In genomic region chr14:106257569-106257994, GRCh38 we compare ENCODE assay signal across 8 cellular contexts.
DNase-seq lines count a peak whose midpoint lies in the region; ATAC-seq and TF ChIP-seq lines count a peak whose summit lies in the region.
"Not testable (repeated sequence)": the region's sequence is repeated elsewhere in the genome, so short reads cannot be mapped to it uniquely, and the experiment has no call there.

No MANE protein-coding gene starts in this region.

- POLR2A ChIA-PET in CD8-positive, alpha-beta memory T cell (lab: Charles Lee) = not testable (repeated sequence)

- H3K4me3 ChIP-seq in CD8-positive, alpha-beta memory T cell (ENCODE audit: low read length); endodermal cell (ENCODE audit: low read length): not testable (repeated sequence)

- not testable (repeated sequence) for H3K36me3 Mint-ChIP-seq in CD8-positive, alpha-beta memory T cell; activated T-cell treated with anti-CD3 and anti-CD28 coated beads, Interleukin-2, amount 50 U/mL, for 72 hours (ENCODE audit: insufficient read depth in 2 of 2); endodermal cell (ENCODE audit: low read depth); nephron progenitor cell (ENCODE audit: low read depth)

- not testable (repeated sequence) for H3K9me3 Mint-ChIP-seq in CD8-positive, alpha-beta memory T cell; activated T-cell treated with anti-CD3 and anti-CD28 coated beads, Interleukin-2, amount 50 U/mL, for 72 hours
- H3K9me3 Mint-ChIP-seq in endodermal cell (peaks cover 83% of the 10 kb centered on the region), nephron progenitor cell (peaks cover 82% of the 10 kb centered on the region)

- not testable (repeated sequence) for H3K27ac ChIP-seq in CD8-positive, alpha-beta memory T cell (ENCODE audit: low read depth, low read length); endodermal cell (ENCODE audit: low read depth, low read length)

- WGBS in endodermal cell (ENCODE audit: insufficient coverage in 1 of 2, insufficient read length in 1 of 2), 2 experiments = 53 to 83% methylated on average over 2 to 13 of the region's 16 CpGs

- not testable (repeated sequence) for H3K9ac ChIP-seq in endodermal cell (ENCODE audit: extremely low read depth, low read length, poor library complexity, severe bottlenecking)

- H3K36me3 ChIP-seq in CD8-positive, alpha-beta memory T cell (ENCODE audit: insufficient read depth, low read length); endodermal cell (ENCODE audit: control insufficient read depth, insufficient read depth, low read length): not testable (repeated sequence)

- peak; percentile 29 for TF ChIP-seq CTCF in endodermal cell (conservative IDR thresholded peaks at IDR 0.05)
- not testable (repeated sequence) for TF ChIP-seq CTCF in nephron progenitor cell (IDR thresholded peaks at IDR 0.05)

- CTCF ChIA-PET in CD8-positive, alpha-beta memory T cell (lab: Charles Lee) = interaction anchor here (0.8 to 2.1 kb wide), 7 partner anchors 10 to 116 kb away, joined by 3 to 7 read pairs (median 5); no protein-coding TSS in a partner anchor

- H3K27me3 Mint-ChIP-seq in CD8-positive, alpha-beta memory T cell = peaks cover 16 to 72% of the 10 kb centered on the region in 2 donors
- peaks cover 17% of the 10 kb centered on the region for H3K27me3 Mint-ChIP-seq in activated T-cell treated with anti-CD3 and anti-CD28 coated beads, Interleukin-2, amount 50 U/mL, for 72 hours (ENCODE audit: low read depth)
- H3K27me3 Mint-ChIP-seq in endodermal cell (ENCODE audit: insufficient read depth); nephron progenitor cell (ENCODE audit: low read depth, poor library complexity): not testable (repeated sequence)

- DNase-seq in CD8-positive, alpha-beta memory T cell = peak; percentile 44 to 76 (median 68)
- DNase-seq in HT1080 (ENCODE audit: low read depth) (peak; percentile 58), NCI-H748 treated with DMSO at 0.1 percent for 48 hours (lab: John Stamatoyannopoulos, UW) (peak; percentile 55), UCSD-AML1 (lab: John Stamatoyannopoulos, UW; ENCODE audit: unreplicated experiment) (peak; percentile 71), endodermal cell (peak; percentile 76), nephron progenitor cell (peak; percentile 5)
- DNase-seq in activated T-cell treated with anti-CD3 and anti-CD28 coated beads, Interleukin-2, amount 50 U/mL, for 72 hours = peak; percentile 83 to 86
- DNase-seq in stimulated activated CD8-positive, alpha-beta memory T cell treated with anti-CD3 and anti-CD28 coated beads, Interleukin-2, amount 100 ng/mL, for 1 hour (ENCODE audit: low read depth in 2 of 2) = peak; percentile 55 to 56

- not testable (repeated sequence) for H3K4me1 Mint-ChIP-seq in CD8-positive, alpha-beta memory T cell; activated T-cell treated with anti-CD3 and anti-CD28 coated beads, Interleukin-2, amount 50 U/mL, for 72 hours (ENCODE audit: low read depth); endodermal cell; nephron progenitor cell

- H3K9me3 ChIP-seq in CD8-positive, alpha-beta memory T cell (ENCODE audit: low read length) = not testable (repeated sequence)
- peaks cover 66% of the 10 kb centered on the region for H3K9me3 ChIP-seq in endodermal cell (ENCODE audit: control insufficient read depth, low read length)

- not testable (repeated sequence) for H3K4me1 ChIP-seq in CD8-positive, alpha-beta memory T cell (ENCODE audit: insufficient read depth, low read length); endodermal cell (ENCODE audit: control insufficient read depth, insufficient read depth, low read length)

- H3K27me3 ChIP-seq in CD8-positive, alpha-beta memory T cell (ENCODE audit: insufficient read depth, low read length, poor library complexity, severe bottlenecking); endodermal cell (ENCODE audit: control insufficient read depth, insufficient read depth, low read length, poor library complexity, severe bottlenecking): not testable (repeated sequence)

- peak in 1 of 2 donors; percentile 37 for ATAC-seq in activated T-cell treated with anti-CD3 and anti-CD28 coated beads, Interleukin-2, amount 50 U/mL, for 72 hours (replicated peaks in 1 of 2)

- not testable (repeated sequence) for H3K4me3 Mint-ChIP-seq in CD8-positive, alpha-beta memory T cell; activated T-cell treated with anti-CD3 and anti-CD28 coated beads, Interleukin-2, amount 50 U/mL, for 72 hours; endodermal cell; nephron progenitor cell

- H3K27ac Mint-ChIP-seq in CD8-positive, alpha-beta memory T cell; activated T-cell treated with anti-CD3 and anti-CD28 coated beads, Interleukin-2, amount 50 U/mL, for 72 hours; endodermal cell; nephron progenitor cell: not testable (repeated sequence)

Comparison
In these comparisons a context has a peak if more than half of its experiments do, and no peak if none do; other contexts are left out.
1. DNase-seq: peak in every context shown above with its lines; median percentile 84 in activated T-cell treated with anti-CD3 and anti-CD28 coated beads, Interleukin-2, amount 50 U/mL, for 72 hours; 76 in endodermal cell; 71 in UCSD-AML1; 68 in CD8-positive, alpha-beta memory T cell; 58 in HT1080; 56 in stimulated activated CD8-positive, alpha-beta memory T cell treated with anti-CD3 and anti-CD28 coated beads, Interleukin-2, amount 100 ng/mL, for 1 hour; 55 in NCI-H748 treated with DMSO at 0.1 percent for 48 hours; 5 in nephron progenitor cell.